32 cellular contexts compared by ENCODE assay signal in genomic region chr14:96407980-96408570, GRCh38. TPM values are rescaled to one million over a fixed set of nuclear protein-coding genes. Genes with fewer than 3 reads are reported as not detected.
"Had no signal": no experiment of that assay in that cellular context is flagged by ENCODE, and none has a peak within 500 bp of the region (broad histone marks: within the 10 kb centered on the region; RNA-seq: fewer than 3 reads in every experiment).

No MANE protein-coding gene starts in this region.

- H3K27me3 ChIP-seq: brain microvascular endothelial cell, cardiac muscle cell, MG63 had no signal

- H3K9me3 Mint-ChIP-seq: activated naive CD4-positive, alpha-beta T cell treated with anti-CD3 and anti-CD28 coated beads for 36 hours; activated T-cell treated with anti-CD3 and anti-CD28 coated beads, Interleukin-2, amount 50 U/mL, for 24 hours; activated T-helper 1 cell treated with anti-CD3 and anti-CD28 coated beads, Interleukin-12 subunit alpha, Interleukin-12 subunit beta, Interleukin-2, Interleukin-4 antibody, amounts not matched to agents 30 ng/mL and 10 ng/mL and 1 ng/mL, durations not matched to agents 14 hours and 24 hours and 36 hours; IgD-negative memory B cell; WTC11 had no signal

- ATAC-seq: activated CD8-positive, alpha-beta memory T cell treated with anti-CD3 and anti-CD28 coated beads, Interleukin-2, amount 10 ng/mL, durations not matched to agents 7 days and 5 days; PC-3; T-helper 17 cell; WTC11 had no signal

- H3K4me1 Mint-ChIP-seq: activated CD8-positive, alpha-beta memory T cell treated with anti-CD3 and anti-CD28 coated beads, Interleukin-2, amount 10 ng/mL, durations not matched to agents 7 days and 5 days; IgD-negative memory B cell had no signal

- DNase-seq: activated CD4-positive, alpha-beta T cell treated with anti-CD3 and anti-CD28 coated beads for 48 hours; activated CD4-positive, alpha-beta T cell treated with anti-CD3 and anti-CD28 coated beads, Interleukin-2, amount 50 U/mL, for 48 hours; activated CD4-positive, CD25-positive, alpha-beta regulatory T cell treated with anti-CD3 and anti-CD28 coated beads, Interleukin-2, amount 50 U/mL, for 72 hours; activated CD8-positive, alpha-beta memory T cell treated with anti-CD3 and anti-CD28 coated beads, Interleukin-2, amount 10 ng/mL, durations not matched to agents 7 days and 5 days; activated effector memory CD4-positive, alpha-beta T cell treated with anti-CD3 and anti-CD28 coated beads, Interleukin-2, amount 50 U/mL, for 16 hours; activated naive CD4-positive, alpha-beta T cell treated with anti-CD3 and anti-CD28 coated beads for 36 hours; activated T-cell treated with anti-CD3 and anti-CD28 coated beads, Interleukin-2, amount 50 U/mL, for 24 hours; brain microvascular endothelial cell; MG63; MV-4-11; NCI-H1092 treated with DMSO at 0.1 percent for 48 hours; NCI-H1417 treated with DMSO at 0.1 percent for 48 hours; NCI-H1694; NCI-H2029; NCI-H2107; NCI-H2171 treated with DMSO at 0.1 percent for 48 hours; NCI-H345; NCI-H510A; NCI-H526 treated with DMSO at 0.1 percent for 48 hours; NCI-H82; NK-92 treated with Interleukin-12 subunit alpha and Interleukin-12 subunit beta, amount 100 ng/mL, for 24 hours; PC-3; SIG-M5; T-helper 17 cell; T-helper 9 cell had no signal

- H3K36me3 Mint-ChIP-seq: activated CD8-positive, alpha-beta memory T cell treated with anti-CD3 and anti-CD28 coated beads, Interleukin-2, amount 10 ng/mL, durations not matched to agents 7 days and 5 days; activated naive CD8-positive, alpha-beta T cell had no signal

- H3K27ac Mint-ChIP-seq: activated CD8-positive, alpha-beta memory T cell treated with anti-CD3 and anti-CD28 coated beads, Interleukin-2, amount 10 ng/mL, durations not matched to agents 7 days and 5 days; activated naive CD4-positive, alpha-beta T cell treated with anti-CD3 and anti-CD28 coated beads for 36 hours; activated naive CD8-positive, alpha-beta T cell; activated T-cell treated with anti-CD3 and anti-CD28 coated beads, Interleukin-2, amount 50 U/mL, for 24 hours; activated T-helper 1 cell treated with anti-CD3 and anti-CD28 coated beads, Interleukin-12 subunit alpha, Interleukin-12 subunit beta, Interleukin-2, Interleukin-4 antibody, amounts not matched to agents 30 ng/mL and 10 ng/mL and 1 ng/mL, durations not matched to agents 14 hours and 24 hours and 36 hours; IgD-negative memory B cell; T-helper 17 cell; WTC11 had no signal

- H3K4me3 ChIP-seq: cardiac muscle cell, MG63 had no signal

- H3K36me3 ChIP-seq: brain microvascular endothelial cell, cardiac muscle cell, MG63 had no signal

- H3K9ac ChIP-seq: KMS-11 had no signal

- H3K4me2 ChIP-seq: KMS-11 had no signal

- H3K9me3 ChIP-seq: MG63 had no signal

- H3K27ac ChIP-seq: brain microvascular endothelial cell, cardiac muscle cell, KMS-11 had no signal

- H3K27me3 Mint-ChIP-seq: activated naive CD8-positive, alpha-beta T cell; activated T-cell treated with anti-CD3 and anti-CD28 coated beads, Interleukin-2, amount 50 U/mL, for 24 hours; IgD-negative memory B cell had no signal

- H3K4me3 Mint-ChIP-seq: activated CD8-positive, alpha-beta memory T cell treated with anti-CD3 and anti-CD28 coated beads, Interleukin-2, amount 10 ng/mL, durations not matched to agents 7 days and 5 days; activated naive CD4-positive, alpha-beta T cell treated with anti-CD3 and anti-CD28 coated beads for 36 hours; activated naive CD8-positive, alpha-beta T cell; activated T-cell treated with anti-CD3 and anti-CD28 coated beads, Interleukin-2, amount 50 U/mL, for 24 hours; activated T-helper 1 cell treated with anti-CD3 and anti-CD28 coated beads, Interleukin-12 subunit alpha, Interleukin-12 subunit beta, Interleukin-2, Interleukin-4 antibody, amounts not matched to agents 30 ng/mL and 10 ng/mL and 1 ng/mL, durations not matched to agents 14 hours and 24 hours and 36 hours; IgD-negative memory B cell; T-helper 17 cell; WTC11 had no signal

- FAIRE-seq: TTC549 had no signal

RNA-seq across cellular contexts. Expression of gene AK7, which starts 16.1 kb away (rescaled TPM):
- total RNA-seq: PC-3, T-helper 17 cell had no signal
- polyA plus RNA-seq: IgD-negative memory B cell had no signal
